ENCODE assay signal across 9 cellular contexts in genomic region chr22:40714514-40714966, GRCh38. TPM values are rescaled to one million over a fixed set of nuclear protein-coding genes. Genes with fewer than 3 reads are reported as not detected.
DNase-seq lines count a peak whose midpoint lies in the region; ATAC-seq, FAIRE-seq and TF ChIP-seq lines count a peak whose summit lies in the region.
"Had no signal": no experiment of that assay in that cellular context is flagged by ENCODE, and none has a peak within 500 bp of the region (broad histone marks: within the 10 kb centered on the region; RNA-seq: fewer than 3 reads in every experiment).

No MANE protein-coding gene starts in this region.

- H3K14ac ChIP-seq in H1 (ENCODE audit: insufficient read length) (no peak overlapping the region), neuronal stem cell (ENCODE audit: low read length) (no peak overlapping the region)

- H3K27ac ChIP-seq in H1 (ENCODE audit: low read depth, low read length) (peak overlapping the region; percentile 67), neuronal stem cell (replicated peaks; ENCODE audit: low read length) (no peak overlapping the region), heart right ventricle (no peak overlapping the region)

- H3K9me3 Mint-ChIP-seq in Calu3 (ENCODE audit: low read depth, unreplicated experiment), result no peaks in the 10 kb centered on the region

- peaks cover 7% of the 10 kb centered on the region for H3K36me3 Mint-ChIP-seq in Calu3 (ENCODE audit: insufficient read depth, unreplicated experiment)

- POLR2A ChIA-PET in H1 (lab: Charles Lee; ENCODE audit: partially characterized antibody), result interaction anchor here (0.6 to 2.6 kb wide), 12 partner anchors 8 to 56 kb away, joined by 3 to 14 read pairs (median 4); no protein-coding TSS in a partner anchor

- no peak overlapping the region for H2BK15ac ChIP-seq in H1 (ENCODE audit: low read length)
- no peak overlapping the region for H2BK15ac ChIP-seq in neuronal stem cell (ENCODE audit: low read length)

- H2BK12ac ChIP-seq in H1 (ENCODE audit: low read depth, low read length) (peak overlapping the region; percentile 82; the same call in 1 of the 2 replicates), neuronal stem cell (ENCODE audit: low read length) (no peak overlapping the region)

- DNase-seq in Calu3 (peak; percentile 39), NCI-H2196 (lab: John Stamatoyannopoulos, UW; ENCODE audit: unreplicated experiment) (peak; percentile 73), H1 (ENCODE audit: low read depth in 1 of 2, low spot score in 2 of 2) (peak in 1 of 2 experiments; percentile 72), neuronal stem cell (ENCODE audit: low spot score) (peak; percentile 91), heart right ventricle (no peak)
- DNase-seq in activated CD8-positive, alpha-beta memory T cell treated with anti-CD3 and anti-CD28 coated beads, Interleukin-2, amount 50 U/mL, for 48 hours, result no peak
- DNase-seq: activated CD4-positive, alpha-beta T cell treated with anti-CD3 and anti-CD28 coated beads, Interleukin-2, amount 50 U/mL, for 4 hours had no signal

- no peak overlapping the region for H2BK120ac ChIP-seq in H1 (replicated peaks; ENCODE audit: low read depth, low read length)
- no peak overlapping the region for H2BK120ac ChIP-seq in neuronal stem cell (ENCODE audit: low read depth, low read length)

- H3K36me3 ChIP-seq in H1 (ENCODE audit: control insufficient read depth in 2 of 4, insufficient read depth in 4 of 4, low read length in 3 of 4), result no peaks in the 10 kb centered on the region
- H3K36me3 ChIP-seq in neuronal stem cell (replicated peaks in 1 of 2; ENCODE audit: control insufficient read depth in 2 of 2, insufficient read depth in 2 of 2, low read length in 2 of 2), result no peaks in the 10 kb centered on the region
- no peaks in the 10 kb centered on the region for H3K36me3 ChIP-seq in heart right ventricle

- no peak overlapping the region for H3K4me3 Mint-ChIP-seq in Calu3 (ENCODE audit: low read depth, unreplicated experiment)

- no peak overlapping the region for H3K27ac Mint-ChIP-seq in Calu3 (ENCODE audit: unreplicated experiment)

- no peak for TF ChIP-seq EP300 in H1 (IDR thresholded peaks at IDR 0.05; ENCODE audit: borderline replicate concordance in 1 of 2, low read depth in 2 of 2, low read length in 2 of 2)

- H2BK5ac ChIP-seq in H1 (ENCODE audit: low read depth, low read length) (0 out of 2 replicates have a peak overlapping the region, but pooled peaks have one; percentile 16), neuronal stem cell (ENCODE audit: low read length) (no peak overlapping the region)

- FAIRE-seq in H1 (lab: Jason Lieb, UNC), result no peak

- H3K27me3 ChIP-seq in H1 (replicated peaks in 1 of 4; ENCODE audit: control insufficient read depth in 3 of 4, extremely low read depth in 1 of 4, insufficient read depth in 3 of 4, low read length in 3 of 4) (no peaks in the 10 kb centered on the region), neuronal stem cell (ENCODE audit: control insufficient read depth in 3 of 3, insufficient read depth in 3 of 3, low read depth in 1 of 3, low read length in 3 of 3) (peaks cover 2 to 59% (median 43%) of the 10 kb centered on the region in 3 experiments), heart right ventricle (no peaks in the 10 kb centered on the region)

- H2BK20ac ChIP-seq in H1 (ENCODE audit: low read length), result no peak overlapping the region

- H3K4me1 Mint-ChIP-seq in Calu3 (ENCODE audit: low read depth, unreplicated experiment), result peaks cover 17% of the 10 kb centered on the region

- H3K4me2 ChIP-seq in H1 (ENCODE audit: insufficient read depth in 1 of 2, low read depth in 2 of 2, low read length in 2 of 2) (peak overlapping the region; percentile 57 to 63), neuronal stem cell (ENCODE audit: insufficient read depth, low read length, poor library complexity, severe bottlenecking) (no peak overlapping the region)

- H3K9ac ChIP-seq in H1 (replicated peaks in 1 of 4; ENCODE audit: extremely low read depth in 1 of 4, low read depth in 3 of 4, low read length in 3 of 4) (peak overlapping the region in 1 of 4 experiments; percentile 34; a peak in 2 of 7 replicates), neuronal stem cell (ENCODE audit: low read depth, low read length, poor library complexity) (no peak overlapping the region)

- no peak overlapping the region for H2AFZ ChIP-seq in H1 (ENCODE audit: low read length)
- H2AFZ ChIP-seq in neuronal stem cell (ENCODE audit: low read length), result no peak overlapping the region

- TF ChIP-seq RAD21 in H1 (IDR thresholded peaks at IDR 0.05 in 1 of 2, conservative IDR thresholded peaks at IDR 0.05 in 1 of 2; ENCODE audit: low read depth in 2 of 2, low read length in 2 of 2), result no peak

- H4K8ac ChIP-seq in H1 (ENCODE audit: extremely low read depth, insufficient read depth, low read length) (no peak overlapping the region), neuronal stem cell (ENCODE audit: low read depth, low read length) (no peak overlapping the region)

- peak overlapping the region in 1 of 4 experiments; percentile 37; a peak in 2 of 8 replicates for H3K4me3 ChIP-seq in H1 (ENCODE audit: extremely low read depth in 1 of 4, insufficient read depth in 2 of 4, low read depth in 3 of 4, low read length in 4 of 4)
- no peak overlapping the region for H3K4me3 ChIP-seq in neuronal stem cell (ENCODE audit: low read length in 2 of 2)
- no peak overlapping the region for H3K4me3 ChIP-seq in heart right ventricle

- peaks cover 67% of the 10 kb centered on the region for H3K27me3 Mint-ChIP-seq in Calu3 (ENCODE audit: unreplicated experiment)

- intact Hi-C loops in Calu3 (cut with micrococcal nuclease; ENCODE audit: unreplicated experiment), result no loop called here
- intact Hi-C loops in heart right ventricle (cut with DNase I), result no loop called here

- peaks cover 2 to 10% (median 7%) of the 10 kb centered on the region in 4 experiments; a peak in 5 of 7 replicates for H3K4me1 ChIP-seq in H1 (replicated peaks in 1 of 4; ENCODE audit: control insufficient read depth in 3 of 4, insufficient read depth in 4 of 4, low read length in 3 of 4)
- peaks cover 6 to 22% of the 10 kb centered on the region in 2 donors for H3K4me1 ChIP-seq in neuronal stem cell (ENCODE audit: control insufficient read depth in 2 of 2, insufficient read depth in 1 of 2, low read depth in 1 of 2, low read length in 2 of 2)
- peaks cover 4 to 30% (median 22%) of the 10 kb centered on the region in 9 donors for H3K4me1 ChIP-seq in heart right ventricle

- 20% methylated on average over 10 of the region's 10 CpGs; no CpG with 5 or more reads in 1 of the 2 experiments for WGBS in H1 (ENCODE audit: extremely low coverage in 1 of 2, insufficient coverage in 1 of 2, insufficient read length in 1 of 2, insufficient replicate concordance in 2 of 2, low coverage in 1 of 2, low lambda C conversion rate in 2 of 2, missing lambda C conversion rate in 1 of 2), 2 experiments
- no CpG with 5 or more reads among the region's 10 CpGs for WGBS in neuronal stem cell (ENCODE audit: extremely low coverage in 2 of 2, insufficient read length in 2 of 2, insufficient replicate concordance in 1 of 2), 2 donors
- 40 to 45% methylated on average over 10 of the region's 10 CpGs for WGBS in heart right ventricle, 2 donors

- no peaks in the 10 kb centered on the region for H4K20me1 ChIP-seq in H1 (replicated peaks in 1 of 2; ENCODE audit: control insufficient read depth in 1 of 2, insufficient read depth in 2 of 2, low read length in 2 of 2)

- H3K23ac ChIP-seq in H1 (ENCODE audit: insufficient read length), result no peak overlapping the region
- no peak overlapping the region for H3K23ac ChIP-seq in neuronal stem cell (ENCODE audit: low read depth, low read length, poor library complexity)

- H4K5ac ChIP-seq in H1 (ENCODE audit: insufficient read length, low read depth, low read length), result no peak overlapping the region

- H3K23me2 ChIP-seq in H1 (ENCODE audit: low read depth, low read length), result no peaks in the 10 kb centered on the region

- H3K18ac ChIP-seq in H1 (ENCODE audit: extremely low read depth, low read length) (no peak overlapping the region), neuronal stem cell (ENCODE audit: low read length) (no peak overlapping the region)

- ATAC-seq in HG03460 (IDR thresholded peaks at IDR 0.05; ENCODE audit: unreplicated experiment) (no peak), GM21528 (IDR thresholded peaks at IDR 0.05; ENCODE audit: low FRiP score, unreplicated experiment) (no peak), heart right ventricle (no peak)

- BruUV-seq in Calu3 (replicated peaks; lab: Mats Ljungman, UMichigan), result no TSS peak

- TF ChIP-seq CTCF in Calu3 (IDR thresholded peaks at IDR 0.05; ENCODE audit: unreplicated experiment), result no peak
- TF ChIP-seq CTCF in H1 (IDR thresholded peaks at IDR 0.05; ENCODE audit: control extremely low read depth in 1 of 3, insufficient read depth in 1 of 3, low read depth in 1 of 3, low read length in 3 of 3), result no peak
- TF ChIP-seq CTCF in heart right ventricle (IDR thresholded peaks at IDR 0.05), result no peak

- H3K79me1 ChIP-seq in H1 (ENCODE audit: low read depth, low read length) (no peaks in the 10 kb centered on the region), neuronal stem cell (ENCODE audit: low read depth, low read length) (no peaks in the 10 kb centered on the region)

- H3K4ac ChIP-seq in H1 (replicated peaks; ENCODE audit: insufficient read length, low read depth, low read length) (no peak overlapping the region), neuronal stem cell (ENCODE audit: low read length) (no peak overlapping the region)

- no peaks in the 10 kb centered on the region for H3K9me3 ChIP-seq in H1 (ENCODE audit: insufficient read depth in 2 of 2, low read depth in 1 of 2, low read length in 1 of 2)
- H3K9me3 ChIP-seq in neuronal stem cell (replicated peaks in 1 of 2; ENCODE audit: control insufficient read depth in 2 of 2, insufficient read depth in 1 of 2, low read depth in 1 of 2, low read length in 2 of 2), result peaks cover 0 to under 1% of the 10 kb centered on the region in 2 donors
- peaks cover 0 to 6% (median 0%) of the 10 kb centered on the region in 11 donors for H3K9me3 ChIP-seq in heart right ventricle

- no peaks in the 10 kb centered on the region for H3K79me2 ChIP-seq in H1 (ENCODE audit: control insufficient read depth in 1 of 2, insufficient read depth in 2 of 2, low read length in 2 of 2)

- no peak overlapping the region for H3K56ac ChIP-seq in H1 (replicated peaks; ENCODE audit: insufficient read length, low read depth, low read length)

- H4K91ac ChIP-seq in H1 (replicated peaks; ENCODE audit: insufficient read length, low read length) (no peak overlapping the region), neuronal stem cell (ENCODE audit: low read depth, low read length, poor library complexity) (no peak overlapping the region)

- CTCF ChIA-PET in Calu3 (lab: Charles Lee) (interaction anchor here (1.1 kb wide), 1 partner anchor 105 kb away, joined by 6 read pairs; no protein-coding TSS in a partner anchor), H1 (lab: Charles Lee; ENCODE audit: partially characterized antibody) (interaction anchor here (0.7 to 1.6 kb wide), 9 partner anchors 9 to 190 kb away, joined by 3 to 5 read pairs (median 3); partner anchors contain the start of gene SLC25A17)

- H2AK5ac ChIP-seq in H1 (ENCODE audit: low read depth, low read length) (no peak overlapping the region), neuronal stem cell (ENCODE audit: low read depth, low read length) (no peak overlapping the region)

- TF ChIP-seq POLR2A in H1 (IDR thresholded peaks at IDR 0.05; ENCODE audit: control extremely low read depth in 1 of 2, low read depth in 2 of 2, low read length in 2 of 2), result no peak

RNA-seq across cellular contexts. Expression of gene MCHR1, which starts 35.3 kb away (rescaled TPM):
- total RNA-seq in Calu3 (2022) (not detected in 2 replicates), heart right ventricle (1 to 10 TPM in 2 of 10 donors, under 1 TPM in 7, not detected in 1; 0.19 to 1.5 (median 0.37) TPM)
- 0.91 and 1.3 TPM in 2 replicates for total RNA-seq in H1 (2021; fragmentation: NEBNext Ultra II Directional; extraction: Animal tissue kit (Norgen Biotek cat#: 25700))
- polyA plus RNA-seq in H1 (2011; rRNA removed) (4.6 and 7.6 TPM in 2 replicates), heart right ventricle (under 1 TPM; 0.15 to 0.39 TPM)
- polyA plus RNA-seq in H1 (2011; cell fraction: cytosol; rRNA removed), result 3.5 TPM
- 3.8 TPM for polyA plus RNA-seq in H1 (2011; cell fraction: nucleus; rRNA removed)
- 1.8 to 3.7 TPM (median 2.5 TPM) in 4 replicates for polyA plus RNA-seq in H1 (2012, experiment 1 of 2)
- 2.9 TPM for polyA plus RNA-seq in H1 (2012, experiment 2 of 2)
- 1.4 TPM for polyA plus RNA-seq in H1 (2013, experiment 1 of 2)
- polyA plus RNA-seq in H1 (2013, experiment 2 of 2), result 1.6 TPM
- 11.0 and 14.1 TPM in 2 replicates for polyA minus RNA-seq in H1 (2011; rRNA and poly(A)+ RNA removed)
- 2.1 TPM for polyA minus RNA-seq in H1 (2011; cell fraction: cytosol; rRNA and poly(A)+ RNA removed)
- polyA minus RNA-seq in H1 (2011; cell fraction: nucleus; rRNA and poly(A)+ RNA removed), result 2.4 TPM
- polyA plus RNA-seq in neuronal stem cell (2013, experiment 1 of 2), result 0.18 TPM
- 0.18 TPM for polyA plus RNA-seq in neuronal stem cell (2013, experiment 2 of 2)

Comparison
In these comparisons a context has a peak if more than half of its experiments do, and no peak if none do; other contexts are left out.
1. DNase-seq: peak in Calu3 (single experiment), NCI-H2196 (single experiment) and neuronal stem cell (single experiment); none in heart right ventricle (0 of 2) and activated CD8-positive, alpha-beta memory T cell treated with anti-CD3 and anti-CD28 coated beads, Interleukin-2, amount 50 U/mL, for 48 hours (single experiment).